9 cellular contexts compared by ENCODE assay signal in the genomic region with DNA sequence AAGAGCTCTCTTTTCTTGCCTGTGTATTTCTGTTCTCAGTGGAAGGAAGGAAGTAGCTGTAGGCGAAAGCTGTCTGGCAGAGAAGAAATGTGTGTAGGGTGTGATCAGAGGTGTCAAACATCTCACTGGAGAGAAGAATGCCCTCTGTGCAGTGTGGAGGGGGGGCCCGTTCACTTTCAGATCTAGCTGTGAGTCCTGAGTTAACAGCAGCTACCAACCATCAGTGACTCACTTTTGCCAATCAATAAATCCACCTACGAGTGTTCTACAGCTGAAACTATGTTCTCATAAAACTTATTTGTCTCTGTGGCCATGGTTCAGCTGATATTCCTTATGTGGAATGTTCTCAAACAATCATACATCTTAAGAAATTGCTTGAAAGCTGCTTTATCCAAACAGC.
DNase-seq lines count a peak whose midpoint lies in the region; ATAC-seq and TF ChIP-seq lines count a peak whose summit lies in the region.
"Had no signal": no experiment of that assay in that cellular context is flagged by ENCODE, and none has a peak within 500 bp of the region (broad histone marks: within the 10 kb centered on the region; RNA-seq: fewer than 3 reads in every experiment).

No MANE protein-coding gene starts in this region.

- no peak overlapping the region for H4K91ac ChIP-seq in trophoblast cell (ENCODE audit: low read depth, low read length)

- no peak overlapping the region for H3K23ac ChIP-seq in trophoblast cell (ENCODE audit: low read length)

- no peak overlapping the region for H2AFZ ChIP-seq in trophoblast cell (ENCODE audit: insufficient read depth, low read length, poor library complexity)

- H2AK5ac ChIP-seq in trophoblast cell (ENCODE audit: low read length), result peak overlapping the region; percentile 95

- no CpG with 5 or more reads among the region's 3 CpGs for WGBS in trophoblast cell (ENCODE audit: extremely low coverage, insufficient coverage, insufficient read length)

- no peak overlapping the region for H3K4me2 ChIP-seq in trophoblast cell (ENCODE audit: low read length)

- H3K9me3 ChIP-seq in trophoblast cell (ENCODE audit: insufficient read depth, low read depth, low read length), result no peaks in the 10 kb centered on the region

- no peaks in the 10 kb centered on the region for H3K36me3 Mint-ChIP-seq in glutamatergic neuron (ENCODE audit: unreplicated experiment)

- no peak overlapping the region for H2BK5ac ChIP-seq in trophoblast cell (ENCODE audit: low read depth, low read length, poor library complexity)

- no peaks in the 10 kb centered on the region for H3K9me3 Mint-ChIP-seq in stimulated activated naive CD8-positive, alpha-beta T cell treated with anti-CD3 and anti-CD28 coated beads, Interleukin-15, amount 100 ng/mL, for 72 hours
- no peaks in the 10 kb centered on the region for H3K9me3 Mint-ChIP-seq in glutamatergic neuron (ENCODE audit: unreplicated experiment)

- peak overlapping the region in 1 of 2 donors; percentile 13 for H3K27ac Mint-ChIP-seq in stimulated activated naive CD8-positive, alpha-beta T cell treated with anti-CD3 and anti-CD28 coated beads, Interleukin-15, amount 100 ng/mL, for 72 hours
- H3K27ac Mint-ChIP-seq in glutamatergic neuron (ENCODE audit: unreplicated experiment), result no peak overlapping the region

- H3K36me3 ChIP-seq in trophoblast cell (ENCODE audit: control insufficient read depth in 1 of 2, insufficient read depth in 2 of 2, low read length in 2 of 2), result no peaks in the 10 kb centered on the region

- H3K27me3 ChIP-seq in trophoblast cell (ENCODE audit: insufficient read depth, low read length), result no peaks in the 10 kb centered on the region

- no peak overlapping the region for H3K4me3 ChIP-seq in trophoblast cell (ENCODE audit: low read depth, low read length)

- H3K27me3 Mint-ChIP-seq in stimulated activated naive CD8-positive, alpha-beta T cell treated with anti-CD3 and anti-CD28 coated beads, Interleukin-15, amount 100 ng/mL, for 72 hours, result no peaks in the 10 kb centered on the region
- peaks cover 2% of the 10 kb centered on the region for H3K27me3 Mint-ChIP-seq in glutamatergic neuron (ENCODE audit: unreplicated experiment)

- ATAC-seq in stimulated activated naive CD8-positive, alpha-beta T cell treated with anti-CD3 and anti-CD28 coated beads, Interleukin-15, amount 100 ng/mL, for 72 hours, result peak; percentile 100
- ATAC-seq in HG02970 (IDR thresholded peaks at IDR 0.05; ENCODE audit: low FRiP score, unreplicated experiment), result no peak

- H3K27ac ChIP-seq in trophoblast cell (ENCODE audit: low read depth, low read length), result no peak overlapping the region
- H3K27ac ChIP-seq: RWPE1 had no signal

- no peak overlapping the region for H3K14ac ChIP-seq in trophoblast cell (ENCODE audit: low read length)

- H4K8ac ChIP-seq in trophoblast cell (ENCODE audit: low read depth, low read length), result no peak overlapping the region

- H3K4ac ChIP-seq in trophoblast cell (ENCODE audit: low read depth, low read length), result no peak overlapping the region

- peak overlapping the region; percentile 2 to 48 for H3K4me3 Mint-ChIP-seq in stimulated activated naive CD8-positive, alpha-beta T cell treated with anti-CD3 and anti-CD28 coated beads, Interleukin-15, amount 100 ng/mL, for 72 hours
- no peak overlapping the region for H3K4me3 Mint-ChIP-seq in glutamatergic neuron (ENCODE audit: unreplicated experiment)

- no peaks in the 10 kb centered on the region for H3K4me1 ChIP-seq in trophoblast cell (ENCODE audit: control insufficient read depth in 1 of 2, insufficient read depth in 2 of 2, low read length in 2 of 2)

- H3K79me2 ChIP-seq in trophoblast cell (ENCODE audit: control insufficient read depth, insufficient read depth, low read length, poor library complexity), result no peaks in the 10 kb centered on the region

- peaks cover 1% of the 10 kb centered on the region for H3K79me1 ChIP-seq in trophoblast cell (ENCODE audit: low read length)

- no peak overlapping the region for H2BK12ac ChIP-seq in trophoblast cell (ENCODE audit: low read length)

- H4K12ac ChIP-seq in trophoblast cell (ENCODE audit: low read depth, low read length), result no peak overlapping the region

- TF ChIP-seq CTCF in glutamatergic neuron (IDR thresholded peaks at IDR 0.05; ENCODE audit: partially characterized antibody, unreplicated experiment) (no peak), GM20000 (IDR thresholded peaks at IDR 0.05; ENCODE audit: extremely low read depth, missing control alignments) (no peak)

- H3K18ac ChIP-seq in trophoblast cell (ENCODE audit: low read length), result no peak overlapping the region

- no peak overlapping the region for H3K9ac ChIP-seq in trophoblast cell (ENCODE audit: low read length)

- DNase-seq in activated effector memory CD4-positive, alpha-beta T cell treated with anti-CD3 and anti-CD28 coated beads, Interleukin-2, amount 50 U/mL, for 16 hours, result peak; percentile 86
- DNase-seq in activated effector memory CD4-positive, alpha-beta T cell treated with Interleukin-2 at 50 U/mL for 16 hours, result no peak
- peak in 3 of 4 experiments; percentile 2 to 19 (median 3) for DNase-seq in activated naive CD4-positive, alpha-beta T cell (lab: John Stamatoyannopoulos, UW)
- DNase-seq in trophoblast cell (no peak), glutamatergic neuron (no peak), GM20000 (ENCODE audit: low spot score) (no peak)
- peak; percentile 52 to 74 for DNase-seq in stimulated activated naive CD8-positive, alpha-beta T cell treated with anti-CD3 and anti-CD28 coated beads, Interleukin-15, amount 100 ng/mL, for 72 hours

- H3K4me1 Mint-ChIP-seq in stimulated activated naive CD8-positive, alpha-beta T cell treated with anti-CD3 and anti-CD28 coated beads, Interleukin-15, amount 100 ng/mL, for 72 hours, result peaks cover 25% of the 10 kb centered on the region
- no peaks in the 10 kb centered on the region for H3K4me1 Mint-ChIP-seq in glutamatergic neuron (ENCODE audit: low read depth, unreplicated experiment)

- H2BK120ac ChIP-seq in trophoblast cell (ENCODE audit: insufficient read depth, low read length, poor library complexity), result no peak overlapping the region

Comparison
In these comparisons a context has a peak if more than half of its experiments do, and no peak if none do; other contexts are left out.
1. DNase-seq: peak in activated effector memory CD4-positive, alpha-beta T cell treated with anti-CD3 and anti-CD28 coated beads, Interleukin-2, amount 50 U/mL, for 16 hours (single experiment), activated naive CD4-positive, alpha-beta T cell (3 of 4) and stimulated activated naive CD8-positive, alpha-beta T cell treated with anti-CD3 and anti-CD28 coated beads, Interleukin-15, amount 100 ng/mL, for 72 hours (2 of 2); none in activated effector memory CD4-positive, alpha-beta T cell treated with Interleukin-2 at 50 U/mL for 16 hours (single experiment), trophoblast cell (0 of 2), glutamatergic neuron (single experiment) and GM20000 (single experiment).